ENCODE assay signal across 10 cellular contexts in genomic region chr2:197240018-197240712, GRCh38.
DNase-seq lines count a peak whose midpoint lies in the region; ATAC-seq, FAIRE-seq and TF ChIP-seq lines count a peak whose summit lies in the region.
"Had no signal": no experiment of that assay in that cellular context is flagged by ENCODE, and none has a peak within 500 bp of the region (broad histone marks: within the 10 kb centered on the region; RNA-seq: fewer than 3 reads in every experiment).

No MANE protein-coding gene starts in this region.

- H3K4me3 ChIP-seq in DOHH2 (ENCODE audit: low read length): no peak overlapping the region
- H3K4me3 ChIP-seq in HepG2 (replicated peaks in 1 of 3; ENCODE audit: insufficient read depth in 1 of 3, low read depth in 2 of 3, low read length in 3 of 3): no peak overlapping the region

- H4K20me1 ChIP-seq in DOHH2 (ENCODE audit: control insufficient read depth, insufficient read depth, low read depth, low read length) (no peaks in the 10 kb centered on the region), HepG2 (ENCODE audit: insufficient read depth, low read length) (no peaks in the 10 kb centered on the region)

- no peak overlapping the region for H2AFZ ChIP-seq in HepG2 (ENCODE audit: low read length)

- BruUV-seq in HepG2 (replicated peaks; lab: Mats Ljungman, UMichigan): no TSS peak

- peak; percentile 46 for DNase-seq in activated CD8-positive, alpha-beta T cell treated with anti-CD3 and anti-CD28 coated beads, Interleukin-2, amount 10 ng/mL, durations not matched to agents 7 days and 5 days
- DNase-seq in natural killer cell treated with Interleukin-12 subunit alpha and Interleukin-12 subunit beta and Interleukin-15 and Interleukin-18, amount 100 ng/mL, for 72 hours (ENCODE audit: low spot score): no peak
- DNase-seq in DMS 273 (lab: John Stamatoyannopoulos, UW; ENCODE audit: unreplicated experiment) (no peak), kidney glomerular epithelial cell (lab: John Stamatoyannopoulos, UW) (no peak), HepG2 (ENCODE audit: low spot score) (no peak)
- no peak for DNase-seq in stimulated activated CD8-positive, alpha-beta memory T cell treated with anti-CD3 and anti-CD28 coated beads, Interleukin-4, amount 100 ng/mL, for 48 hours
- DNase-seq: NCI-H2029 had no signal

- H3K36me3 Mint-ChIP-seq in activated CD8-positive, alpha-beta T cell treated with anti-CD3 and anti-CD28 coated beads, Interleukin-2, amount 10 ng/mL, durations not matched to agents 7 days and 5 days (ENCODE audit: low read depth): peaks cover 39% of the 10 kb centered on the region
- peaks cover 6% of the 10 kb centered on the region for H3K36me3 Mint-ChIP-seq in natural killer cell treated with Interleukin-12 subunit alpha and Interleukin-12 subunit beta and Interleukin-15 and Interleukin-18, amount 100 ng/mL, for 72 hours

- no peaks in the 10 kb centered on the region for H3K9me2 ChIP-seq in DOHH2 (replicated peaks; ENCODE audit: control insufficient read depth, low read length)

- TF ChIP-seq CTCF in DOHH2 (IDR thresholded peaks at IDR 0.05; ENCODE audit: low read depth, low read length, poor library complexity, severe bottlenecking) (no peak), HepG2 (CRISPR knock-in tag; IDR thresholded peaks at IDR 0.05) (no peak)

- H3K9me3 ChIP-seq in DOHH2 (ENCODE audit: control insufficient read depth, insufficient read depth, low read length) (no peaks in the 10 kb centered on the region), HepG2 (ENCODE audit: low read length) (no peaks in the 10 kb centered on the region)

- POLR2A ChIA-PET in activated CD8-positive, alpha-beta T cell treated with anti-CD3 and anti-CD28 coated beads, Interleukin-2, amount 10 ng/mL, durations not matched to agents 7 days and 5 days (lab: Charles Lee): interaction anchor here (0.6 to 5.0 kb wide), 18 partner anchors 8 to 69 kb away, joined by 3 to 29 read pairs (median 4); partner anchors contain the start of gene ANKRD44
- POLR2A ChIA-PET in HepG2 (lab: Yijun Ruan, JAX): no interaction called here

- peak overlapping the region; percentile 59 for H3K4me3 Mint-ChIP-seq in activated CD8-positive, alpha-beta T cell treated with anti-CD3 and anti-CD28 coated beads, Interleukin-2, amount 10 ng/mL, durations not matched to agents 7 days and 5 days
- peak overlapping the region; percentile 78 for H3K4me3 Mint-ChIP-seq in natural killer cell treated with Interleukin-12 subunit alpha and Interleukin-12 subunit beta and Interleukin-15 and Interleukin-18, amount 100 ng/mL, for 72 hours

- intact Hi-C loops in HepG2 (cut with micrococcal nuclease; ENCODE audit: unreplicated experiment): no loop called here

- H3K4me1 ChIP-seq in DOHH2 (ENCODE audit: control insufficient read depth, low read length) (peaks cover 56% of the 10 kb centered on the region), HepG2 (ENCODE audit: insufficient read depth, low read length) (no peaks in the 10 kb centered on the region)

- WGBS in HepG2 (ENCODE audit: low lambda C conversion rate): 27% methylated on average over 7 of the region's 7 CpGs

- H3K36me3 ChIP-seq in DOHH2 (ENCODE audit: control insufficient read depth, low read length) (peaks cover 6% of the 10 kb centered on the region; the same call in 1 of the 2 replicates), HepG2 (replicated peaks in 1 of 2; ENCODE audit: control insufficient read depth in 1 of 2, insufficient read depth in 2 of 2, low read length in 2 of 2) (no peaks in the 10 kb centered on the region)

- in situ Hi-C loops in HepG2 (cut with HindIII; ENCODE audit: extremely low pct_ligation_motif_present, low pct_unique_long_range_greater_than_20kb): no loop called here

- H3K4me2 ChIP-seq in DOHH2 (ENCODE audit: low read length) (peak overlapping the region; percentile 9; the same call in 1 of the 2 replicates), HepG2 (ENCODE audit: low read depth, low read length) (no peak overlapping the region)

- H3K27ac Mint-ChIP-seq in activated CD8-positive, alpha-beta T cell treated with anti-CD3 and anti-CD28 coated beads, Interleukin-2, amount 10 ng/mL, durations not matched to agents 7 days and 5 days: peak overlapping the region; percentile 91
- peak overlapping the region; percentile 92 for H3K27ac Mint-ChIP-seq in natural killer cell treated with Interleukin-12 subunit alpha and Interleukin-12 subunit beta and Interleukin-15 and Interleukin-18, amount 100 ng/mL, for 72 hours

- no peak for TF ChIP-seq RAD21 in HepG2 (CRISPR knock-in tag; IDR thresholded peaks at IDR 0.05)

- H3F3A ChIP-seq in DOHH2 (ENCODE audit: control insufficient read depth, insufficient read depth): peaks cover 6% of the 10 kb centered on the region; the same call in 1 of the 2 replicates

- no peak overlapping the region for H3K27ac ChIP-seq in DOHH2 (ENCODE audit: low read depth, low read length)
- H3K27ac ChIP-seq in HepG2 (ENCODE audit: extremely low read length, insufficient read depth, low read length): no peak overlapping the region

- no peaks in the 10 kb centered on the region for H3K9me3 Mint-ChIP-seq in activated CD8-positive, alpha-beta T cell treated with anti-CD3 and anti-CD28 coated beads, Interleukin-2, amount 10 ng/mL, durations not matched to agents 7 days and 5 days (ENCODE audit: insufficient read depth)
- H3K9me3 Mint-ChIP-seq in natural killer cell treated with Interleukin-12 subunit alpha and Interleukin-12 subunit beta and Interleukin-15 and Interleukin-18, amount 100 ng/mL, for 72 hours: no peaks in the 10 kb centered on the region

- no peak overlapping the region for H3K9ac ChIP-seq in HepG2 (ENCODE audit: insufficient read depth, low read depth, low read length)

- H3K4me1 Mint-ChIP-seq in activated CD8-positive, alpha-beta T cell treated with anti-CD3 and anti-CD28 coated beads, Interleukin-2, amount 10 ng/mL, durations not matched to agents 7 days and 5 days (ENCODE audit: low read depth): peaks cover 78% of the 10 kb centered on the region
- peaks cover 72 to 78% of the 10 kb centered on the region in 2 donors for H3K4me1 Mint-ChIP-seq in natural killer cell treated with Interleukin-12 subunit alpha and Interleukin-12 subunit beta and Interleukin-15 and Interleukin-18, amount 100 ng/mL, for 72 hours (ENCODE audit: low read depth in 2 of 2)

- ATAC-seq in HG02938 (IDR thresholded peaks at IDR 0.05; ENCODE audit: unreplicated experiment): peak; percentile 26
- ATAC-seq in activated CD8-positive, alpha-beta T cell treated with anti-CD3 and anti-CD28 coated beads, Interleukin-2, amount 10 ng/mL, durations not matched to agents 7 days and 5 days: peak; percentile 42
- ATAC-seq in natural killer cell treated with Interleukin-12 subunit alpha and Interleukin-12 subunit beta and Interleukin-15 and Interleukin-18, amount 100 ng/mL, for 72 hours: peak; percentile 56 to 62
- no peak for ATAC-seq in HepG2

- H3K27me3 ChIP-seq in DOHH2 (ENCODE audit: control insufficient read depth, low read length) (no peaks in the 10 kb centered on the region), HepG2 (ENCODE audit: control insufficient read depth in 1 of 2, insufficient read depth in 2 of 2, low read length in 2 of 2) (peaks cover 0 to 9% of the 10 kb centered on the region in 2 experiments; a peak in 3 of 5 replicates)

- H3K27me3 Mint-ChIP-seq in activated CD8-positive, alpha-beta T cell treated with anti-CD3 and anti-CD28 coated beads, Interleukin-2, amount 10 ng/mL, durations not matched to agents 7 days and 5 days (ENCODE audit: low read depth): no peaks in the 10 kb centered on the region
- H3K27me3 Mint-ChIP-seq in natural killer cell treated with Interleukin-12 subunit alpha and Interleukin-12 subunit beta and Interleukin-15 and Interleukin-18, amount 100 ng/mL, for 72 hours: no peaks in the 10 kb centered on the region

- no peak for TF ChIP-seq POLR2A in HepG2 (IDR thresholded peaks at IDR 0.05; ENCODE audit: insufficient read depth in 1 of 2, low read depth in 2 of 2, low read length in 2 of 2)

- no peak for FAIRE-seq in HepG2 (lab: Jason Lieb, UNC)
- FAIRE-seq: RCC 7860 had no signal

- H3K79me2 ChIP-seq in DOHH2 (ENCODE audit: control insufficient read depth, low read length) (peaks cover 69% of the 10 kb centered on the region), HepG2 (ENCODE audit: insufficient read depth, low read length) (no peaks in the 10 kb centered on the region)

- TF ChIP-seq EP300 in HepG2 (IDR thresholded peaks at IDR 0.05; ENCODE audit: low read depth in 2 of 2, low read length in 2 of 2): no peak
- no peak for TF ChIP-seq EP300 in HepG2 (CRISPR knock-in tag; IDR thresholded peaks at IDR 0.05; ENCODE audit: borderline replicate concordance)

- CTCF ChIA-PET in activated CD8-positive, alpha-beta T cell treated with anti-CD3 and anti-CD28 coated beads, Interleukin-2, amount 10 ng/mL, durations not matched to agents 7 days and 5 days (lab: Charles Lee): interaction anchor here (0.7 to 3.4 kb wide), 17 partner anchors 10 to 71 kb away, joined by 3 to 22 read pairs (median 4); no protein-coding TSS in a partner anchor
- CTCF ChIA-PET in HepG2 (lab: Yijun Ruan, JAX; ENCODE audit: low intra/inter-chr PET ratio, low total read pairs): no interaction called here

TF ChIP-seq in HepG2, 621 proteins besides CTCF, POLR2A, EP300 and RAD21 (continues in another document):
- TF ChIP-seq ZNF720 (CRISPR knock-in tag; IDR thresholded peaks at IDR 0.05): no peak
- TF ChIP-seq NR2F6 (IDR thresholded peaks at IDR 0.05): no peak
- TF ChIP-seq NR2F6 (CRISPR knock-in tag; IDR thresholded peaks at IDR 0.05): no peak
- TF ChIP-seq NPAS2 (CRISPR knock-in tag; IDR thresholded peaks at IDR 0.05; ENCODE audit: borderline replicate concordance): no peak
- no peak for TF ChIP-seq ZFP82 (CRISPR knock-in tag; IDR thresholded peaks at IDR 0.05; ENCODE audit: borderline replicate concordance)
- TF ChIP-seq IKZF1 (IDR thresholded peaks at IDR 0.05): no peak
- TF ChIP-seq ZNF234 (CRISPR knock-in tag; conservative IDR thresholded peaks at IDR 0.05): no peak
- TF ChIP-seq ZZZ3 (CRISPR knock-in tag; IDR thresholded peaks at IDR 0.05; ENCODE audit: borderline replicate concordance): no peak
- no peak for TF ChIP-seq ATF2 (CRISPR knock-in tag; IDR thresholded peaks at IDR 0.05)
- no peak for TF ChIP-seq ZNF674 (CRISPR knock-in tag; IDR thresholded peaks at IDR 0.05; ENCODE audit: low read depth)
